Comparison of ENCODE assay signal across 1 cellular context in the genomic region with DNA sequence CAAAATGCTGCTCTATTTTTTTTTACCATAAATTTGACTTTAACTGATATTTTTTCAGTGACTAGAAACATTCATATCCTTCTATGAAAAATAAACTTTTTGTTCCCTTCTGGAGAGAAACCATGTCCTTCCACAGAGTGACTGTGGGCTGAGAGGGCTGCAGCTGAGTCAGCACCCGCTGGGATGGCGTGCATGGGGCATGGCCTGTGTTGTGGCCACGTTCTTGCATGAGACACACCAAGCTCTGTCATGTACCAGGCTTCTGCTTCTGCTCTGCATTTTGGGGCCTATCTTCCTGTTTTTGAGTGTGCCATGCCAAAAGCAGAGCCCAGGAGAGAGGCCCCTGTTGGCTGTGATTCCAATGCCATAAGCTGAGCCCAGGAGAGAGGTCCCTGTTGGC.
TF ChIP-seq lines count a peak whose summit lies in the region.

No MANE protein-coding gene starts in this region.

TF ChIP-seq in SK-N-SH treated with all-trans-retinoic acid at 6 μM for 48 hours, 23 proteins besides CTCF, POLR2A, EP300 and RAD21 (continued from another document):
- TF ChIP-seq, protein P1, sequence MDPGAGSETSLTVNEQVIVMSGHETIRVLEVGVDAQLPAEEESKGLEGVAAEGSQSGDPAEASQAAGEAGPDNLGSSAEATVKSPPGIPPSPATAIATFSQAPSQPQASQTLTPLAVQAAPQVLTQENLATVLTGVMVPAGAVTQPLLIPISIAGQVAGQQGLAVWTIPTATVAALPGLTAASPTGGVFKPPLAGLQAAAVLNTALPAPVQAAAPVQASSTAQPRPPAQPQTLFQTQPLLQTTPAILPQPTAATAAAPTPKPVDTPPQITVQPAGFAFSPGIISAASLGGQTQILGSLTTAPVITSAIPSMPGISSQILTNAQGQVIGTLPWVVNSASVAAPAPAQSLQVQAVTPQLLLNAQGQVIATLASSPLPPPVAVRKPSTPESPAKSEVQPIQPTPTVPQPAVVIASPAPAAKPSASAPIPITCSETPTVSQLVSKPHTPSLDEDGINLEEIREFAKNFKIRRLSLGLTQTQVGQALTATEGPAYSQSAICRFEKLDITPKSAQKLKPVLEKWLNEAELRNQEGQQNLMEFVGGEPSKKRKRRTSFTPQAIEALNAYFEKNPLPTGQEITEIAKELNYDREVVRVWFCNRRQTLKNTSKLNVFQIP (CRISPR knock-in tag; IDR thresholded peaks at IDR 0.05; ENCODE audit: borderline replicate concordance, low read depth): no peak
- TF ChIP-seq, protein P2, sequence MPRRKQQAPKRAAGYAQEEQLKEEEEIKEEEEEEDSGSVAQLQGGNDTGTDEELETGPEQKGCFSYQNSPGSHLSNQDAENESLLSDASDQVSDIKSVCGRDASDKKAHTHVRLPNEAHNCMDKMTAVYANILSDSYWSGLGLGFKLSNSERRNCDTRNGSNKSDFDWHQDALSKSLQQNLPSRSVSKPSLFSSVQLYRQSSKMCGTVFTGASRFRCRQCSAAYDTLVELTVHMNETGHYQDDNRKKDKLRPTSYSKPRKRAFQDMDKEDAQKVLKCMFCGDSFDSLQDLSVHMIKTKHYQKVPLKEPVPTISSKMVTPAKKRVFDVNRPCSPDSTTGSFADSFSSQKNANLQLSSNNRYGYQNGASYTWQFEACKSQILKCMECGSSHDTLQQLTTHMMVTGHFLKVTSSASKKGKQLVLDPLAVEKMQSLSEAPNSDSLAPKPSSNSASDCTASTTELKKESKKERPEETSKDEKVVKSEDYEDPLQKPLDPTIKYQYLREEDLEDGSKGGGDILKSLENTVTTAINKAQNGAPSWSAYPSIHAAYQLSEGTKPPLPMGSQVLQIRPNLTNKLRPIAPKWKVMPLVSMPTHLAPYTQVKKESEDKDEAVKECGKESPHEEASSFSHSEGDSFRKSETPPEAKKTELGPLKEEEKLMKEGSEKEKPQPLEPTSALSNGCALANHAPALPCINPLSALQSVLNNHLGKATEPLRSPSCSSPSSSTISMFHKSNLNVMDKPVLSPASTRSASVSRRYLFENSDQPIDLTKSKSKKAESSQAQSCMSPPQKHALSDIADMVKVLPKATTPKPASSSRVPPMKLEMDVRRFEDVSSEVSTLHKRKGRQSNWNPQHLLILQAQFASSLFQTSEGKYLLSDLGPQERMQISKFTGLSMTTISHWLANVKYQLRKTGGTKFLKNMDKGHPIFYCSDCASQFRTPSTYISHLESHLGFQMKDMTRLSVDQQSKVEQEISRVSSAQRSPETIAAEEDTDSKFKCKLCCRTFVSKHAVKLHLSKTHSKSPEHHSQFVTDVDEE (CRISPR knock-in tag; IDR thresholded peaks at IDR 0.05): no peak
- no peak for TF ChIP-seq PPARA (CRISPR knock-in tag; IDR thresholded peaks at IDR 0.05; ENCODE audit: borderline replicate concordance)
- TF ChIP-seq, protein P3, sequence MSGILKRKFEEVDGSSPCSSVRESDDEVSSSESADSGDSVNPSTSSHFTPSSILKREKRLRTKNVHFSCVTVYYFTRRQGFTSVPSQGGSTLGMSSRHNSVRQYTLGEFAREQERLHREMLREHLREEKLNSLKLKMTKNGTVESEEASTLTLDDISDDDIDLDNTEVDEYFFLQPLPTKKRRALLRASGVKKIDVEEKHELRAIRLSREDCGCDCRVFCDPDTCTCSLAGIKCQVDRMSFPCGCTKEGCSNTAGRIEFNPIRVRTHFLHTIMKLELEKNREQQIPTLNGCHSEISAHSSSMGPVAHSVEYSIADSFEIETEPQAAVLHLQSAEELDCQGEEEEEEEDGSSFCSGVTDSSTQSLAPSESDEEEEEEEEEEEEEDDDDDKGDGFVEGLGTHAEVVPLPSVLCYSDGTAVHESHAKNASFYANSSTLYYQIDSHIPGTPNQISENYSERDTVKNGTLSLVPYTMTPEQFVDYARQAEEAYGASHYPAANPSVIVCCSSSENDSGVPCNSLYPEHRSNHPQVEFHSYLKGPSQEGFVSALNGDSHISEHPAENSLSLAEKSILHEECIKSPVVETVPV (CRISPR knock-in tag; IDR thresholded peaks at IDR 0.05): no peak
- no peak for TF ChIP-seq RARB (CRISPR knock-in tag; IDR thresholded peaks at IDR 0.05)
- TF ChIP-seq ZC3H10 (CRISPR knock-in tag; IDR thresholded peaks at IDR 0.05): no peak
- no peak for TF ChIP-seq ISL1 (CRISPR knock-in tag; IDR thresholded peaks at IDR 0.05)
- no peak for TF ChIP-seq ZFP30 (CRISPR knock-in tag; IDR thresholded peaks at IDR 0.05)
- no peak for TF ChIP-seq ZFP3 (CRISPR knock-in tag; IDR thresholded peaks at IDR 0.05)
